In the genomic region with DNA sequence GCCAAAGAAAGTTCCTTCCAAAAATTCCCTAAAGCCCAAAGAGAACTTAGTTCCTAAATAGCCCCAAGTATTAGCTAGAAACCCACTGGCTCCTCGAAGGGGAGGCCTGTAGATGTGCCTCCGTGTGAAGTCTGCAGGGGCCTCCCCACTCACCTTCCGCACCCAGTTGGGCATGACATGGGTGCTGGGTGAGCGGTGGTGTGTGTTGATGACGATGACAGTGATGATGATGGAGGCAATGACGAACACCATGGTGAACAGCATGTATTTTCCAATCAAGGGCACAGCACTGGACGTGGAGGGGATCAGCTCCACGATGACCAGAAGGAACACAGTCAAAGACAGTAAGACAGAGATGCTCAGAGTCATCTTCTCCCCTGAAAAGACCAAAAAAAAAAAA, we compare ENCODE assay signal across 21 cellular contexts. TPM values are rescaled to one million over a fixed set of nuclear protein-coding genes. Genes with fewer than 3 reads are reported as not detected.
DNase-seq lines count a peak whose midpoint lies in the region; ATAC-seq and TF ChIP-seq lines count a peak whose summit lies in the region.
"Had no signal": no experiment of that assay in that cellular context is flagged by ENCODE, and none has a peak within 500 bp of the region (broad histone marks: within the 10 kb centered on the region; RNA-seq: fewer than 3 reads in every experiment).

No MANE protein-coding gene starts in this region.

- no peak overlapping the region for H4K8ac ChIP-seq in mesendoderm (ENCODE audit: low read depth, low read length)

- H4K20me1 ChIP-seq in GM23338 (replicated peaks; ENCODE audit: insufficient read depth) = no peaks in the 10 kb centered on the region

- peaks cover 2% of the 10 kb centered on the region for H3K27me3 Mint-ChIP-seq in activated CD4-positive, alpha-beta T cell treated with anti-CD3 and anti-CD28 coated beads for 36 hours
- H3K27me3 Mint-ChIP-seq in GM23338 (ENCODE audit: insufficient read depth, low read depth, poor library complexity) (peaks cover 6% of the 10 kb centered on the region), T-helper 17 cell (no peaks in the 10 kb centered on the region)

- no peak overlapping the region for H2BK120ac ChIP-seq in mesendoderm (ENCODE audit: low read depth, low read length)

- no peaks in the 10 kb centered on the region for H3K79me1 ChIP-seq in mesendoderm (ENCODE audit: low read length)

- H2AK5ac ChIP-seq in mesendoderm (ENCODE audit: low read length) = no peak overlapping the region

- no peak overlapping the region for H3K27ac Mint-ChIP-seq in activated CD4-positive, alpha-beta T cell treated with anti-CD3 and anti-CD28 coated beads for 36 hours
- H3K27ac Mint-ChIP-seq in GM23338 (no peak overlapping the region), T-helper 17 cell (peak overlapping the region; percentile 96)
- H3K27ac Mint-ChIP-seq: progenitor cell of endocrine pancreas had no signal

- H3K27me3 ChIP-seq in GM23338 (ENCODE audit: insufficient read depth) (no peaks in the 10 kb centered on the region), mesendoderm (ENCODE audit: insufficient read depth, low read length, poor library complexity) (no peaks in the 10 kb centered on the region)
- H3K27me3 ChIP-seq: ascending aorta had no signal

- peaks cover 6% of the 10 kb centered on the region; the same call in 1 of the 2 replicates for H3K9me2 ChIP-seq in GM23338 (ENCODE audit: insufficient read depth)

- H3K4me3 Mint-ChIP-seq in activated CD4-positive, alpha-beta T cell treated with anti-CD3 and anti-CD28 coated beads for 36 hours = no peak overlapping the region
- H3K4me3 Mint-ChIP-seq in GM23338 = no peak overlapping the region
- no peak overlapping the region for H3K4me3 Mint-ChIP-seq in T-helper 17 cell
- H3K4me3 Mint-ChIP-seq: WTC11 had no signal

- POLR2A ChIA-PET in activated CD4-positive, alpha-beta T cell treated with anti-CD3 and anti-CD28 coated beads for 36 hours (lab: Charles Lee) = interaction anchor here (1.2 kb wide), 1 partner anchor 86 kb away, joined by 3 read pairs; no protein-coding TSS in a partner anchor

- H3K9me3 ChIP-seq in T-helper 17 cell (ENCODE audit: control insufficient read depth, low read length, poor library complexity, severe bottlenecking) = no peaks in the 10 kb centered on the region
- H3K9me3 ChIP-seq: ascending aorta, mucosa of descending colon had no signal

- no peak overlapping the region for H3K4me3 ChIP-seq in GM23338
- no peak overlapping the region for H3K4me3 ChIP-seq in mesendoderm (ENCODE audit: low read length)
- H3K4me3 ChIP-seq: ascending aorta, GM23248, mucosa of descending colon had no signal

- no peak overlapping the region for H3K23ac ChIP-seq in mesendoderm (ENCODE audit: low read length)

- H3K4me1 Mint-ChIP-seq in activated CD4-positive, alpha-beta T cell treated with anti-CD3 and anti-CD28 coated beads for 36 hours = peaks cover 39% of the 10 kb centered on the region
- H3K4me1 Mint-ChIP-seq in GM23338 (peaks cover 22% of the 10 kb centered on the region), T-helper 17 cell (peaks cover 27% of the 10 kb centered on the region)

- H2AFZ ChIP-seq in GM23338 = peak overlapping the region; percentile 1; the same call in 1 of the 2 replicates
- H2AFZ ChIP-seq: GM23248 had no signal

- H3K4me2 ChIP-seq in GM23338 (no peak overlapping the region; the same call in 1 of the 2 replicates), mesendoderm (ENCODE audit: low read length) (no peak overlapping the region)

- H3K9ac ChIP-seq in mesendoderm (ENCODE audit: low read length) = no peak overlapping the region
- H3K9ac ChIP-seq: GM23248 had no signal

- peaks cover 16% of the 10 kb centered on the region for H3K4me1 ChIP-seq in GM23338 (ENCODE audit: insufficient read depth)
- H3K4me1 ChIP-seq in mesendoderm (ENCODE audit: control insufficient read depth, low read depth, low read length) = peaks cover 8% of the 10 kb centered on the region
- H3K4me1 ChIP-seq: ascending aorta had no signal

- peak; percentile 24 for DNase-seq in activated CD4-positive, alpha-beta T cell treated with anti-CD3 and anti-CD28 coated beads for 36 hours
- DNase-seq in activated CD4-positive, alpha-beta T cell treated with anti-CD3 and anti-CD28 coated beads for 4 hours = no peak
- DNase-seq in GM23338 (ENCODE audit: low spot score) = no peak
- no peak for DNase-seq in T-helper 17 cell
- no peak for DNase-seq in mesendoderm
- no peak for DNase-seq in stimulated activated CD4-positive, alpha-beta T cell treated with anti-CD3 and anti-CD28 coated beads, Interleukin-2, amount 100 ng/mL, for 48 hours
- DNase-seq: DMS153, GM23248, Kasumi-1, mucosa of descending colon, NCI-H187, NCI-H748 treated with DMSO at 0.1 percent for 48 hours had no signal

- H3K18ac ChIP-seq in mesendoderm (ENCODE audit: low read length) = no peak overlapping the region

- no CpG with 5 or more reads among the region's 8 CpGs for WGBS in mesendoderm (ENCODE audit: extremely low coverage, insufficient coverage, low lambda C conversion rate)

- no peaks in the 10 kb centered on the region for H3F3A ChIP-seq in GM23338 (replicated peaks; ENCODE audit: low read depth)

- no peaks in the 10 kb centered on the region for H3K36me3 Mint-ChIP-seq in activated CD4-positive, alpha-beta T cell treated with anti-CD3 and anti-CD28 coated beads for 36 hours (ENCODE audit: low read depth)
- H3K36me3 Mint-ChIP-seq in GM23338 (ENCODE audit: low read depth) = no peaks in the 10 kb centered on the region
- H3K36me3 Mint-ChIP-seq in T-helper 17 cell (ENCODE audit: low read depth) = no peaks in the 10 kb centered on the region
- H3K36me3 Mint-ChIP-seq: activated naive CD4-positive, alpha-beta T cell treated with anti-CD3 and anti-CD28 coated beads, Interleukin-2, amount 50 U/mL, for 72 hours; WTC11 had no signal

- H2BK5ac ChIP-seq in mesendoderm (ENCODE audit: low read length) = peak overlapping the region; percentile 3

- H2BK15ac ChIP-seq in mesendoderm (replicated peaks; ENCODE audit: low read depth) = no peak overlapping the region

- CTCF ChIA-PET in activated CD4-positive, alpha-beta T cell treated with anti-CD3 and anti-CD28 coated beads for 36 hours (lab: Charles Lee) = interaction anchor here (0.7 to 3.0 kb wide), 43 partner anchors 9 to 1347 kb away, joined by 3 to 35 read pairs (median 5); partner anchors contain the start of genes CHN1, CHRNA1 and WIPF1

- H4K5ac ChIP-seq in mesendoderm (ENCODE audit: low read length) = no peak overlapping the region

- no peak for ATAC-seq in activated CD4-positive, alpha-beta T cell treated with anti-CD3 and anti-CD28 coated beads for 36 hours
- ATAC-seq in GM23338 (no peak), T-helper 17 cell (no peak), GM18873 (IDR thresholded peaks at IDR 0.05; ENCODE audit: low FRiP score, unreplicated experiment) (no peak), HG02884 (IDR thresholded peaks at IDR 0.05; ENCODE audit: unreplicated experiment) (no peak)
- ATAC-seq: activated naive CD4-positive, alpha-beta T cell treated with anti-CD3 and anti-CD28 coated beads, Interleukin-2, amount 50 U/mL, for 72 hours had no signal

- H3K27ac ChIP-seq in GM23338 (ENCODE audit: low read depth) (no peak overlapping the region), mesendoderm (ENCODE audit: low read depth, low read length) (no peak overlapping the region)
- H3K27ac ChIP-seq: 22Rv1, ascending aorta, GM23248 had no signal

- H3K79me2 ChIP-seq in GM23338 (replicated peaks; ENCODE audit: insufficient read depth) (no peaks in the 10 kb centered on the region), mesendoderm (ENCODE audit: control insufficient read depth, insufficient read depth, low read length) (no peaks in the 10 kb centered on the region)

- no peak overlapping the region for H3K4ac ChIP-seq in mesendoderm (ENCODE audit: low read depth, low read length)

- no peaks in the 10 kb centered on the region for H3K9me3 Mint-ChIP-seq in activated CD4-positive, alpha-beta T cell treated with anti-CD3 and anti-CD28 coated beads for 36 hours (ENCODE audit: low read depth)
- no peaks in the 10 kb centered on the region for H3K9me3 Mint-ChIP-seq in GM23338
- H3K9me3 Mint-ChIP-seq: activated naive CD4-positive, alpha-beta T cell treated with anti-CD3 and anti-CD28 coated beads, Interleukin-2, amount 50 U/mL, for 72 hours; WTC11 had no signal

- no peak overlapping the region for H3K56ac ChIP-seq in mesendoderm (ENCODE audit: low read length)

- intact Hi-C loops in activated CD4-positive, alpha-beta T cell treated with anti-CD3 and anti-CD28 coated beads for 36 hours (cut with DNase I, micrococcal nuclease) = loop anchor here (1.0 to 10.0 kb wide), 10 partner anchors 49 to 419 kb away; partner anchors contain the start of genes ATF2 (in 2 of the 2) and CHN1 (in 1 of the 2)

- TF ChIP-seq CTCF in GM23338 (conservative IDR thresholded peaks at IDR 0.05; ENCODE audit: low read depth in 2 of 2) = no peak

- H3K36me3 ChIP-seq in GM23338 (ENCODE audit: insufficient read depth) (no peaks in the 10 kb centered on the region), mesendoderm (ENCODE audit: control insufficient read depth, insufficient read depth, low read length) (no peaks in the 10 kb centered on the region)
- H3K36me3 ChIP-seq: ascending aorta had no signal

TF ChIP-seq in GM23338, 12 proteins besides CTCF, POLR2A, EP300 and RAD21 (continues in another document):
- TF ChIP-seq ZNF114 (CRISPR knock-in tag; IDR thresholded peaks at IDR 0.05) = no peak

RNA-seq across cellular contexts. Expression of gene CHRNA1, which starts 14.5 kb away (rescaled TPM):
- not detected for total RNA-seq in activated CD4-positive, alpha-beta T cell treated with anti-CD3 and anti-CD28 coated beads for 36 hours
- total RNA-seq in GM23338 (2014; rRNA removed; shearing (Covaris generic)) = not detected in 2 replicates
- not detected in 2 replicates for polyA plus RNA-seq in GM23338 (2016; fragmentation: Nextera tagmentation; extraction: Ambion mirVana)
- under 1 TPM; 0.63 to 0.94 TPM for total RNA-seq in T-helper 17 cell
- polyA plus RNA-seq in mesendoderm (2013, experiment 1 of 2) = 5.7 TPM
- 5.2 TPM for polyA plus RNA-seq in mesendoderm (2013, experiment 2 of 2)
- total RNA-seq: activated naive CD4-positive, alpha-beta T cell treated with anti-CD3 and anti-CD28 coated beads, Interleukin-2, amount 50 U/mL, for 72 hours; ascending aorta; G401; GM23248; progenitor cell of endocrine pancreas; WTC11 had no signal
- polyA plus RNA-seq: keratinocyte had no signal
